In the genomic region with DNA sequence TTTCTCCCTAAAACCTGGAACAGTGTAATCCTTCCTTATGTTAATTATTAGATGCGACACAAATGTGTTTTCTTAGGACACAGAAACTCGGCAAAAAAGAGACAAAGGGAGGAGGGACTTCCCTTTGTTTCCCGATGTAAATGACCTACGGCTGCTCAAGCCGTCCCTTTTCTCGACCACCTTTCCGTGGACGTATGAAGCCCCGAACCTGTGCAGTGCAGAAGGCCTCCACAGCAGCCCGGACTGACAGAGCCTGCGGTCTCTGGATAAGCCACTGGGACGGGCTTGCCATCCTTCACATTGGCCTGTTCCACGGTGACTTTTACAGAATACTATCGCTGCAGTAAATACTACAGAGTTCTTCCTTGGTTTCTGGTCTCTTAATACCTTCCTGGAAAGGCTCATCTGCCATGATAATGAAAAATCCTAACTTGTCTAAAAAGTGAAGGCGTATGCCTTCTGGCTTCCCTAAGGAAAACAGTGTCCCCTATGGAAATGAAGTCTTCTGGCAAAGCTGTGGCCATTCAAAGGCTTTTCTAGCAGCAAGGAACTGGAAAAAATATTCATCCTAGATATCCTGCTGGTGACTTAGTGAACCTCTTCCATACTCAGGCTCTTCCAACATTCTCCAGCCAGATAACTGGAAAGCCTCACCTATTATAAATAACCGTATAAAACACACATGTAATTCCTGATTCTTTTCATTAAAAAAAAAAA, we compare ENCODE assay signal across 8 cellular contexts.
DNase-seq lines count a peak whose midpoint lies in the region; ATAC-seq and TF ChIP-seq lines count a peak whose summit lies in the region.

No MANE protein-coding gene starts in this region.

- WGBS in hepatocyte (ENCODE audit: low lambda C conversion rate, missing lambda C conversion rate), result 29% methylated on average over 16 of the region's 16 CpGs

- peak overlapping the region; percentile 95 for H3K27ac Mint-ChIP-seq in activated naive CD8-positive, alpha-beta T cell

- H3K4me2 ChIP-seq in hepatocyte, result peak overlapping the region; percentile 90
- H3K4me2 ChIP-seq in skeletal muscle satellite cell (ENCODE audit: low read length), result peak overlapping the region; percentile 84

- TF ChIP-seq CTCF in HEK293 (tag by site-specific recombination; IDR thresholded peaks at IDR 0.05), result no peak
- TF ChIP-seq CTCF in hepatocyte (IDR thresholded peaks at IDR 0.05; ENCODE audit: poor library complexity), result no peak

- H3K9me2 ChIP-seq in hepatocyte (replicated peaks; ENCODE audit: insufficient read depth), result no peaks in the 10 kb centered on the region

- H3K36me3 ChIP-seq in HEK293 (ENCODE audit: control insufficient read depth in 2 of 2, insufficient read depth in 1 of 2, low read length in 2 of 2) (no peaks in the 10 kb centered on the region), hepatocyte (replicated peaks; ENCODE audit: insufficient read depth, low read depth) (no peaks in the 10 kb centered on the region), skeletal muscle satellite cell (ENCODE audit: insufficient read depth, low read length) (no peaks in the 10 kb centered on the region)

- no peak for ATAC-seq in GM19452 (IDR thresholded peaks at IDR 0.05; ENCODE audit: unreplicated experiment)

- peaks cover 79% of the 10 kb centered on the region for H3K4me1 Mint-ChIP-seq in activated naive CD8-positive, alpha-beta T cell (ENCODE audit: low read depth)

- H4K20me1 ChIP-seq in hepatocyte (ENCODE audit: insufficient read depth, poor library complexity, severe bottlenecking), result peaks cover 19% of the 10 kb centered on the region

- H3K4me3 Mint-ChIP-seq in activated naive CD8-positive, alpha-beta T cell, result peak overlapping the region; percentile 91

- no peaks in the 10 kb centered on the region for H3K27me3 ChIP-seq in hepatocyte
- no peaks in the 10 kb centered on the region for H3K27me3 ChIP-seq in skeletal muscle satellite cell (ENCODE audit: control insufficient read depth, insufficient read depth, low read length)

- H3K9me3 ChIP-seq in HEK293 (ENCODE audit: control insufficient read depth, insufficient read depth, low read depth, low read length) (no peaks in the 10 kb centered on the region), hepatocyte (ENCODE audit: low read depth) (no peaks in the 10 kb centered on the region), skeletal muscle satellite cell (replicated peaks; ENCODE audit: low read length) (no peaks in the 10 kb centered on the region)

- peak overlapping the region; percentile 96 for H3K9ac ChIP-seq in skeletal muscle satellite cell (ENCODE audit: low read depth, low read length)

- no peaks in the 10 kb centered on the region for H3K9me3 Mint-ChIP-seq in activated naive CD8-positive, alpha-beta T cell (ENCODE audit: low read depth)

- peaks cover 13% of the 10 kb centered on the region for H3K4me1 ChIP-seq in HEK293 (ENCODE audit: control insufficient read depth, insufficient read depth, low read length)
- peaks cover 27% of the 10 kb centered on the region for H3K4me1 ChIP-seq in hepatocyte (ENCODE audit: insufficient read depth)
- peaks cover 50% of the 10 kb centered on the region for H3K4me1 ChIP-seq in skeletal muscle satellite cell (ENCODE audit: control insufficient read depth, insufficient read depth, low read length)

- H3K27ac ChIP-seq in HEK293 (ENCODE audit: extremely low read depth, low read depth, low read length) (no peak overlapping the region), hepatocyte (peak overlapping the region; percentile 73)

- H3K79me2 ChIP-seq in hepatocyte, result peaks cover 83% of the 10 kb centered on the region

- H3K36me3 Mint-ChIP-seq in activated naive CD8-positive, alpha-beta T cell, result peaks cover 5% of the 10 kb centered on the region

- H3K4me3 ChIP-seq in HEK293 (ENCODE audit: low read depth, low read length), result no peak overlapping the region
- H3K4me3 ChIP-seq in hepatocyte, result peak overlapping the region; percentile 26
- H3K4me3 ChIP-seq in skeletal muscle satellite cell (ENCODE audit: low read length), result peak overlapping the region; percentile 76

- POLR2A ChIA-PET in HEK293 (lab: Yijun Ruan, JAX), result no interaction called here

- DNase-seq in hepatocyte (ENCODE audit: low spot score) (peak; percentile 33), SIG-M5 treated with dmso at 0.1 percent for 504 hours (lab: John Stamatoyannopoulos, UW; ENCODE audit: unreplicated experiment) (no peak), 8988T (no peak)
- DNase-seq in stimulated activated naive CD4-positive, alpha-beta T cell (lab: John Stamatoyannopoulos, UW), result no peak

- CTCF ChIA-PET in HEK293 (lab: Yijun Ruan, JAX), result no interaction called here

- peak overlapping the region; percentile 53 for H2AFZ ChIP-seq in hepatocyte

- H3K27me3 Mint-ChIP-seq in activated naive CD8-positive, alpha-beta T cell, result no peaks in the 10 kb centered on the region

TF ChIP-seq in HEK293, 187 proteins besides CTCF, POLR2A, EP300 and RAD21:
- TF ChIP-seq, protein P1, sequence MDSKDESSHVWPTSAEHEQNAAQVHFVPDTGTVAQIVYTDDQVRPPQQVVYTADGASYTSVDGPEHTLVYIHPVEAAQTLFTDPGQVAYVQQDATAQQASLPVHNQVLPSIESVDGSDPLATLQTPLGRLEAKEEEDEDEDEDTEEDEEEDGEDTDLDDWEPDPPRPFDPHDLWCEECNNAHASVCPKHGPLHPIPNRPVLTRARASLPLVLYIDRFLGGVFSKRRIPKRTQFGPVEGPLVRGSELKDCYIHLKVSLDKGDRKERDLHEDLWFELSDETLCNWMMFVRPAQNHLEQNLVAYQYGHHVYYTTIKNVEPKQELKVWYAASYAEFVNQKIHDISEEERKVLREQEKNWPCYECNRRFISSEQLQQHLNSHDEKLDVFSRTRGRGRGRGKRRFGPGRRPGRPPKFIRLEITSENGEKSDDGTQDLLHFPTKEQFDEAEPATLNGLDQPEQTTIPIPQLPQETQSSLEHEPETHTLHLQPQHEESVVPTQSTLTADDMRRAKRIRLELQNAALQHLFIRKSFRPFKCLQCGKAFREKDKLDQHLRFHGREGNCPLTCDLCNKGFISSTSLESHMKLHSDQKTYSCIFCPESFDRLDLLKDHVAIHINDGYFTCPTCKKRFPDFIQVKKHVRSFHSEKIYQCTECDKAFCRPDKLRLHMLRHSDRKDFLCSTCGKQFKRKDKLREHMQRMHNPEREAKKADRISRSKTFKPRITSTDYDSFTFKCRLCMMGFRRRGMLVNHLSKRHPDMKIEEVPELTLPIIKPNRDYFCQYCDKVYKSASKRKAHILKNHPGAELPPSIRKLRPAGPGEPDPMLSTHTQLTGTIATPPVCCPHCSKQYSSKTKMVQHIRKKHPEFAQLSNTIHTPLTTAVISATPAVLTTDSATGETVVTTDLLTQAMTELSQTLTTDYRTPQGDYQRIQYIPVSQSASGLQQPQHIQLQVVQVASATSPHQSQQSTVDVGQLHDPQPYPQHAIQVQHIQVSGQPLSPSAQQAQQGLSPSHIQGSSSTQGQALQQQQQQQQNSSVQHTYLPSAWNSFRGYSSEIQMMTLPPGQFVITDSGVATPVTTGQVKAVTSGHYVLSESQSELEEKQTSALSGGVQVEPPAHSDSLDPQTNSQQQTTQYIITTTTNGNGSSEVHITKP (tag by site-specific recombination; IDR thresholded peaks at IDR 0.05), result 0 out of 2 replicates have a peak, but pooled peaks have one; percentile 45
- no peak for TF ChIP-seq ZNF701 (tag by site-specific recombination; IDR thresholded peaks at IDR 0.05)
